In the genomic region with DNA sequence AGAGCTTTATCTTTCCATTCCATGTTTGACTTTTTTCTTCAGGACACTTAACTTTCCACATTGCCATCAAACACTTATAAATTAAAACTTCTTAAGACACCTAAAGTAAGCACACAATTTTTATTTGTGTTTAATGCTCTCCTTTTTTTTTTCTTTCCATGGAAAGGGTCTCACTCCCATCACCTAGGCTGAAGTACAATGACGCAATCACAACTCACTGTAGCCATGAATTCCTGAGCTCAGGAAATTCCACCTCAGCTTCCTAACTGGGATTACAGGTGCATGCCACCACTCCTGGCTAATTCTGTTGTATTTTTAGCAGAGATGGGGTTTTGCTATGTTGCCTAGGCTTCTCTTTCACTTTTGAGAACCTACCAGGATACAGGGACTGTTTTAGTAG, we compare ENCODE assay signal across 24 cellular contexts. TPM values are rescaled to one million over a fixed set of nuclear protein-coding genes. Genes with fewer than 3 reads are reported as not detected.
"Had no signal": no experiment of that assay in that cellular context is flagged by ENCODE, and none has a peak within 500 bp of the region (broad histone marks: within the 10 kb centered on the region; RNA-seq: fewer than 3 reads in every experiment).

No MANE protein-coding gene starts in this region.

- H3K27me3 ChIP-seq: MG63 had no signal

- DNase-seq: Karpas-422, KG1, MG63, NCI-H1092, NCI-H1105 treated with DMSO at 0.1 percent for 48 hours, NCI-H1417 treated with DMSO at 0.1 percent for 48 hours, NCI-H146, NCI-H1694 treated with DMSO at 0.1 percent for 48 hours, NCI-H1930, NCI-H2081, NCI-H2107, NCI-H2227 treated with DMSO at 0.1 percent for 48 hours, NCI-H446, NCI-H510A, NCI-H524 treated with DMSO at 0.1 percent for 48 hours, NCI-H69, NCI-H774, Right ventricle myocardium superior, RPMI8226, SK-N-SH, SW 1271, T-cell had no signal

- H3K36me3 ChIP-seq: MG63 had no signal

- ATAC-seq: T-cell had no signal

- H3K4me1 Mint-ChIP-seq: T-cell had no signal

- H3K36me3 Mint-ChIP-seq: T-cell had no signal

- H3K4me3 ChIP-seq: MG63 had no signal

- H3K27ac Mint-ChIP-seq: T-cell had no signal

- H3K27ac ChIP-seq: HL-60 had no signal

- H3K9ac ChIP-seq: SK-N-SH had no signal

- H3K9me3 ChIP-seq: MG63, SK-N-SH had no signal

- H3K9me2 ChIP-seq: SK-N-SH had no signal

- H3K4me2 ChIP-seq: SK-N-SH had no signal

- H3K4me3 Mint-ChIP-seq: T-cell had no signal

RNA-seq across cellular contexts. Expression of gene SMR3A, which starts 7.3 kb away (rescaled TPM):
- total RNA-seq: Right ventricle myocardium superior, SK-MEL-5, T-cell had no signal
- polyA plus RNA-seq: SK-N-SH had no signal

RNA-seq across cellular contexts. Expression of gene SMR3B, which starts 15.1 kb away (rescaled TPM):
- total RNA-seq: Right ventricle myocardium superior, SK-MEL-5, T-cell had no signal
- polyA plus RNA-seq: SK-N-SH had no signal

RNA-seq across cellular contexts. Expression of gene OPRPN, which starts 29.9 kb away (rescaled TPM):
- total RNA-seq: Right ventricle myocardium superior, SK-MEL-5, T-cell had no signal
- polyA plus RNA-seq: SK-N-SH had no signal

RNA-seq across cellular contexts. Expression of gene CABS1, which starts 33.0 kb away (rescaled TPM):
- total RNA-seq: Right ventricle myocardium superior, SK-MEL-5, T-cell had no signal
- polyA plus RNA-seq: SK-N-SH had no signal
